In genomic region chr6:132063738-132064137, GRCh38 we compare ENCODE assay signal across 1 cellular context.
TF ChIP-seq lines count a peak whose summit lies in the region.

No MANE protein-coding gene starts in this region.

TF ChIP-seq in GM23338, 12 proteins besides CTCF, POLR2A, EP300 and RAD21 (continued from another document):
- TF ChIP-seq EZH2phosphoT487 (IDR thresholded peaks at IDR 0.05; ENCODE audit: unreplicated experiment) (no peak), ETS1 (IDR thresholded peaks at IDR 0.05) (no peak), EZH2 (IDR thresholded peaks at IDR 0.05; ENCODE audit: low read depth, unreplicated experiment) (no peak), NANOG (IDR thresholded peaks at IDR 0.05; ENCODE audit: borderline replicate concordance) (no peak), JUNB (IDR thresholded peaks at IDR 0.05; ENCODE audit: unreplicated experiment) (no peak)
